ENCODE assay signal across 1 cellular context in the genomic region with DNA sequence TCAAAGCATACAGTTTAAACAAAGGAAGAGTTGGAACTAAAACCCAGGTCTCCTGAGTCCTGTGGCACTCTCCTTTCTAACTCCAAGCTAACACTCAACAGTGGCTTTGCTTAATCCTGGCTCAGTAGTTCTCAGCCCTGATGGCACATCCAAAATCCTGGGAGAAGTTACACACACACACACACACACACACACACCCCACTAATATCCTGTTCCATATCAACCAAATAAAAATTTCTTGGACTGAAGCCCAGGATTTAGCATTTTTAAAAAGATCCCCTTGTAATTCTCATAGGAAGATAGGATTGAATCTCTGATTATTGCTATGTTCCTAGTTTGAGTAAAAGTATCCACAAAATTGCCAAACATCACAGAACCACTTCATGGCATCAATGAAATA.
TF ChIP-seq lines count a peak whose summit lies in the region.

No MANE protein-coding gene starts in this region.

TF ChIP-seq in H1, 55 proteins besides CTCF, POLR2A, EP300 and RAD21:
- TF ChIP-seq SAP30 (IDR thresholded peaks at IDR 0.05; ENCODE audit: insufficient read depth, insufficient replicate concordance, low read length) (no peak), EGR1 (IDR thresholded peaks at IDR 0.05; ENCODE audit: borderline replicate concordance, low read depth, low read length) (no peak), ZNF274 (IDR thresholded peaks at IDR 0.05; ENCODE audit: borderline replicate concordance, extremely low read depth, low read length) (no peak)
- TF ChIP-seq, protein P1, sequence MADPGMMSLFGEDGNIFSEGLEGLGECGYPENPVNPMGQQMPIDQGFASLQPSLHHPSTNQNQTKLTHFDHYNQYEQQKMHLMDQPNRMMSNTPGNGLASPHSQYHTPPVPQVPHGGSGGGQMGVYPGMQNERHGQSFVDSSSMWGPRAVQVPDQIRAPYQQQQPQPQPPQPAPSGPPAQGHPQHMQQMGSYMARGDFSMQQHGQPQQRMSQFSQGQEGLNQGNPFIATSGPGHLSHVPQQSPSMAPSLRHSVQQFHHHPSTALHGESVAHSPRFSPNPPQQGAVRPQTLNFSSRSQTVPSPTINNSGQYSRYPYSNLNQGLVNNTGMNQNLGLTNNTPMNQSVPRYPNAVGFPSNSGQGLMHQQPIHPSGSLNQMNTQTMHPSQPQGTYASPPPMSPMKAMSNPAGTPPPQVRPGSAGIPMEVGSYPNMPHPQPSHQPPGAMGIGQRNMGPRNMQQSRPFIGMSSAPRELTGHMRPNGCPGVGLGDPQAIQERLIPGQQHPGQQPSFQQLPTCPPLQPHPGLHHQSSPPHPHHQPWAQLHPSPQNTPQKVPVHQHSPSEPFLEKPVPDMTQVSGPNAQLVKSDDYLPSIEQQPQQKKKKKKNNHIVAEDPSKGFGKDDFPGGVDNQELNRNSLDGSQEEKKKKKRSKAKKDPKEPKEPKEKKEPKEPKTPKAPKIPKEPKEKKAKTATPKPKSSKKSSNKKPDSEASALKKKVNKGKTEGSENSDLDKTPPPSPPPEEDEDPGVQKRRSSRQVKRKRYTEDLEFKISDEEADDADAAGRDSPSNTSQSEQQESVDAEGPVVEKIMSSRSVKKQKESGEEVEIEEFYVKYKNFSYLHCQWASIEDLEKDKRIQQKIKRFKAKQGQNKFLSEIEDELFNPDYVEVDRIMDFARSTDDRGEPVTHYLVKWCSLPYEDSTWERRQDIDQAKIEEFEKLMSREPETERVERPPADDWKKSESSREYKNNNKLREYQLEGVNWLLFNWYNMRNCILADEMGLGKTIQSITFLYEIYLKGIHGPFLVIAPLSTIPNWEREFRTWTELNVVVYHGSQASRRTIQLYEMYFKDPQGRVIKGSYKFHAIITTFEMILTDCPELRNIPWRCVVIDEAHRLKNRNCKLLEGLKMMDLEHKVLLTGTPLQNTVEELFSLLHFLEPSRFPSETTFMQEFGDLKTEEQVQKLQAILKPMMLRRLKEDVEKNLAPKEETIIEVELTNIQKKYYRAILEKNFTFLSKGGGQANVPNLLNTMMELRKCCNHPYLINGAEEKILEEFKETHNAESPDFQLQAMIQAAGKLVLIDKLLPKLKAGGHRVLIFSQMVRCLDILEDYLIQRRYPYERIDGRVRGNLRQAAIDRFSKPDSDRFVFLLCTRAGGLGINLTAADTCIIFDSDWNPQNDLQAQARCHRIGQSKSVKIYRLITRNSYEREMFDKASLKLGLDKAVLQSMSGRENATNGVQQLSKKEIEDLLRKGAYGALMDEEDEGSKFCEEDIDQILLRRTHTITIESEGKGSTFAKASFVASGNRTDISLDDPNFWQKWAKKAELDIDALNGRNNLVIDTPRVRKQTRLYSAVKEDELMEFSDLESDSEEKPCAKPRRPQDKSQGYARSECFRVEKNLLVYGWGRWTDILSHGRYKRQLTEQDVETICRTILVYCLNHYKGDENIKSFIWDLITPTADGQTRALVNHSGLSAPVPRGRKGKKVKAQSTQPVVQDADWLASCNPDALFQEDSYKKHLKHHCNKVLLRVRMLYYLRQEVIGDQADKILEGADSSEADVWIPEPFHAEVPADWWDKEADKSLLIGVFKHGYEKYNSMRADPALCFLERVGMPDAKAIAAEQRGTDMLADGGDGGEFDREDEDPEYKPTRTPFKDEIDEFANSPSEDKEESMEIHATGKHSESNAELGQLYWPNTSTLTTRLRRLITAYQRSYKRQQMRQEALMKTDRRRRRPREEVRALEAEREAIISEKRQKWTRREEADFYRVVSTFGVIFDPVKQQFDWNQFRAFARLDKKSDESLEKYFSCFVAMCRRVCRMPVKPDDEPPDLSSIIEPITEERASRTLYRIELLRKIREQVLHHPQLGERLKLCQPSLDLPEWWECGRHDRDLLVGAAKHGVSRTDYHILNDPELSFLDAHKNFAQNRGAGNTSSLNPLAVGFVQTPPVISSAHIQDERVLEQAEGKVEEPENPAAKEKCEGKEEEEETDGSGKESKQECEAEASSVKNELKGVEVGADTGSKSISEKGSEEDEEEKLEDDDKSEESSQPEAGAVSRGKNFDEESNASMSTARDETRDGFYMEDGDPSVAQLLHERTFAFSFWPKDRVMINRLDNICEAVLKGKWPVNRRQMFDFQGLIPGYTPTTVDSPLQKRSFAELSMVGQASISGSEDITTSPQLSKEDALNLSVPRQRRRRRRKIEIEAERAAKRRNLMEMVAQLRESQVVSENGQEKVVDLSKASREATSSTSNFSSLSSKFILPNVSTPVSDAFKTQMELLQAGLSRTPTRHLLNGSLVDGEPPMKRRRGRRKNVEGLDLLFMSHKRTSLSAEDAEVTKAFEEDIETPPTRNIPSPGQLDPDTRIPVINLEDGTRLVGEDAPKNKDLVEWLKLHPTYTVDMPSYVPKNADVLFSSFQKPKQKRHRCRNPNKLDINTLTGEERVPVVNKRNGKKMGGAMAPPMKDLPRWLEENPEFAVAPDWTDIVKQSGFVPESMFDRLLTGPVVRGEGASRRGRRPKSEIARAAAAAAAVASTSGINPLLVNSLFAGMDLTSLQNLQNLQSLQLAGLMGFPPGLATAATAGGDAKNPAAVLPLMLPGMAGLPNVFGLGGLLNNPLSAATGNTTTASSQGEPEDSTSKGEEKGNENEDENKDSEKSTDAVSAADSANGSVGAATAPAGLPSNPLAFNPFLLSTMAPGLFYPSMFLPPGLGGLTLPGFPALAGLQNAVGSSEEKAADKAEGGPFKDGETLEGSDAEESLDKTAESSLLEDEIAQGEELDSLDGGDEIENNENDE (IDR thresholded peaks at IDR 0.05; ENCODE audit: insufficient replicate concordance, low read length) = no peak
